ENCODE assay signal across 10 cellular contexts in the genomic region with DNA sequence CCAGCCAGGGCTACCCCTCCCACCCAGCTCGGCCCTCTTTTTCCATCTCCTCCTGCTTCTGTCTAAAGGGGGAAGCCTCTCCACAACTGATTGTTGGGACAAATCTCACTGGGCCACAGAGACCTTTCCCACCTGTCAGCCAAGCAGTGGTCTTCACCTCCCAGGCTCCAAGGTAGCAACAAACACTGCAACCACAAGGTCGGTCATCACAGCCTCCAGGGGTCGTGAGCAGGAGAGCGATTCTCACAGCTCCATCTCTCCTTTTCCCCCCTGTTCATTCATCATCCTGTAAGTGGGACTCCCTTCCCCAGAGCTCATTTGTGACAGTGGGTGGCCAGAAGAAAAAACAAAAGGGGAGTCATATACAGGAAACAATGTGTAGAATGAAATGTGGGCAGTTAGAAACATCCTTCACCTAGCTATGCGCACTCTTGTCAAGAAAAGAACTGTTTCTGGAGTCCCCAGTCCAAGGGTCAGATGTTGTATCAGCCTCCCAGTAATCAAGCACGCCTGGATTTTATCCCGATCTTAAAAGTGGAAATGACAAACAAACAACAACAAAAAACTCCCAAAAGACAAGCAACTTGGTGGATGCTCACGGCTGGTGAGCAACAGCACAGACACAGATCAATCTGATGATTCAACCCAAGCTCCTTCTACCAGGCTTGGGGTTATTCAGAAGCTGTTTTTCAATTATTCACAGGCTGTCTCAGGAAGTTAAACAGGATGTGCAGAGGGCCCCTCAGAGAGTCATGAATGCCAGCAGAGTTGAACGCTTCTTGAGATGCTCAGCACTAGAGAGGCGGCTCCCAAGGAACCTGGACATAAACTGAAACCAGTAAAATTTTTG. TPM values are rescaled to one million over a fixed set of nuclear protein-coding genes. Genes with fewer than 3 reads are reported as not detected.
DNase-seq lines count a peak whose midpoint lies in the region; ATAC-seq lines count a peak whose summit lies in the region.
"Had no signal": no experiment of that assay in that cellular context is flagged by ENCODE, and none has a peak within 500 bp of the region (broad histone marks: within the 10 kb centered on the region; RNA-seq: fewer than 3 reads in every experiment).

No MANE protein-coding gene starts in this region.

- DNase-seq in activated CD4-positive, CD25-positive, alpha-beta regulatory T cell treated with anti-CD3 and anti-CD28 coated beads, Interleukin-2, amount 50 U/mL, for 72 hours = no peak
- DNase-seq in activated CD4-positive, alpha-beta T cell treated with anti-CD3 and anti-CD28 coated beads, Interleukin-2, amount 10 ng/mL, durations not matched to agents 7 days and 5 days = peak; percentile 32
- no peak for DNase-seq in central memory CD8-positive, alpha-beta T cell (ENCODE audit: low spot score in 2 of 2)
- DNase-seq in stimulated activated CD4-positive, alpha-beta T cell treated with anti-CD3 and anti-CD28 coated beads, Interleukin-4, amount 100 ng/mL, for 24 hours = peak; percentile 36
- DNase-seq in H4 (ENCODE audit: low spot score) = no peak
- no peak for DNase-seq in NCI-H82 (lab: John Stamatoyannopoulos, UW)
- DNase-seq: DND-41 had no signal

- H3K4me1 Mint-ChIP-seq in activated CD4-positive, alpha-beta T cell treated with anti-CD3 and anti-CD28 coated beads, Interleukin-2, amount 10 ng/mL, durations not matched to agents 7 days and 5 days = peaks cover 23% of the 10 kb centered on the region
- H3K4me1 Mint-ChIP-seq in central memory CD8-positive, alpha-beta T cell = peaks cover 11% of the 10 kb centered on the region

- ATAC-seq in activated CD4-positive, CD25-positive, alpha-beta regulatory T cell treated with anti-CD3 and anti-CD28 coated beads, Interleukin-2, amount 50 U/mL, for 24 hours = peak; percentile 91 to 97
- ATAC-seq in central memory CD8-positive, alpha-beta T cell (replicated peaks; ENCODE audit: extremely low read depth, poor library complexity, severe bottlenecking) = peak; percentile 60
- no peak for ATAC-seq in GM21526 (IDR thresholded peaks at IDR 0.05; ENCODE audit: low FRiP score, unreplicated experiment)

- peaks cover 4% of the 10 kb centered on the region for H3K9me3 Mint-ChIP-seq in activated CD4-positive, alpha-beta T cell treated with anti-CD3 and anti-CD28 coated beads, Interleukin-2, amount 10 ng/mL, durations not matched to agents 7 days and 5 days
- no peaks in the 10 kb centered on the region for H3K9me3 Mint-ChIP-seq in central memory CD8-positive, alpha-beta T cell

- peak overlapping the region; percentile 6 for H3K4me3 Mint-ChIP-seq in activated CD4-positive, alpha-beta T cell treated with anti-CD3 and anti-CD28 coated beads, Interleukin-2, amount 10 ng/mL, durations not matched to agents 7 days and 5 days
- peak overlapping the region; percentile 21 for H3K4me3 Mint-ChIP-seq in central memory CD8-positive, alpha-beta T cell

- POLR2A ChIA-PET in activated CD4-positive, alpha-beta T cell treated with anti-CD3 and anti-CD28 coated beads, Interleukin-2, amount 10 ng/mL, durations not matched to agents 7 days and 5 days (lab: Charles Lee) = interaction anchor here (0.6 to 1.4 kb wide), 3 partner anchors 10 to 141 kb away, joined by 3 to 4 read pairs (median 3); no protein-coding TSS in a partner anchor

- H3K36me3 Mint-ChIP-seq in activated CD4-positive, alpha-beta T cell treated with anti-CD3 and anti-CD28 coated beads, Interleukin-2, amount 10 ng/mL, durations not matched to agents 7 days and 5 days (ENCODE audit: low read depth) = no peaks in the 10 kb centered on the region
- H3K36me3 Mint-ChIP-seq in central memory CD8-positive, alpha-beta T cell (ENCODE audit: insufficient read depth) = no peaks in the 10 kb centered on the region

- H3K27ac Mint-ChIP-seq in activated CD4-positive, alpha-beta T cell treated with anti-CD3 and anti-CD28 coated beads, Interleukin-2, amount 10 ng/mL, durations not matched to agents 7 days and 5 days = peak overlapping the region; percentile 47
- H3K27ac Mint-ChIP-seq in central memory CD8-positive, alpha-beta T cell (ENCODE audit: low read depth) = peak overlapping the region; percentile 42

- peaks cover 3% of the 10 kb centered on the region for H3K27me3 Mint-ChIP-seq in activated CD4-positive, alpha-beta T cell treated with anti-CD3 and anti-CD28 coated beads, Interleukin-2, amount 10 ng/mL, durations not matched to agents 7 days and 5 days
- H3K27me3 Mint-ChIP-seq in central memory CD8-positive, alpha-beta T cell = peaks cover 25% of the 10 kb centered on the region

- CTCF ChIA-PET in activated CD4-positive, alpha-beta T cell treated with anti-CD3 and anti-CD28 coated beads, Interleukin-2, amount 10 ng/mL, durations not matched to agents 7 days and 5 days (lab: Charles Lee) = interaction anchor here (0.5 to 1.8 kb wide), 4 partner anchors 18 to 335 kb away, joined by 3 to 6 read pairs (median 3); no protein-coding TSS in a partner anchor

RNA-seq across cellular contexts. Expression of gene LYZL4, which starts 22.4 kb away (rescaled TPM):
- total RNA-seq in activated CD4-positive, alpha-beta T cell treated with anti-CD3 and anti-CD28 coated beads, Interleukin-2, amount 10 ng/mL, durations not matched to agents 7 days and 5 days = not detected
- total RNA-seq in H4 (2014; rRNA removed; shearing (Covaris generic)) = not detected in 2 replicates
- total RNA-seq: osteoblast had no signal

Comparison
In these comparisons a context has a peak if more than half of its experiments do, and no peak if none do; other contexts are left out.
1. DNase-seq: peak in activated CD4-positive, alpha-beta T cell treated with anti-CD3 and anti-CD28 coated beads, Interleukin-2, amount 10 ng/mL, durations not matched to agents 7 days and 5 days (single experiment) and stimulated activated CD4-positive, alpha-beta T cell treated with anti-CD3 and anti-CD28 coated beads, Interleukin-4, amount 100 ng/mL, for 24 hours (single experiment); none in activated CD4-positive, CD25-positive, alpha-beta regulatory T cell treated with anti-CD3 and anti-CD28 coated beads, Interleukin-2, amount 50 U/mL, for 72 hours (single experiment), central memory CD8-positive, alpha-beta T cell (0 of 2), H4 (single experiment) and NCI-H82 (single experiment).